19 cellular contexts compared by ENCODE assay signal in genomic region chr2:29759342-29759741, GRCh38.
"Had no signal": no experiment of that assay in that cellular context is flagged by ENCODE, and none has a peak within 500 bp of the region (broad histone marks: within the 10 kb centered on the region; RNA-seq: fewer than 3 reads in every experiment).

No MANE protein-coding gene starts in this region.

- DNase-seq: Kasumi-1, MV-4-11, NCI-H1048, NCI-H1105, NCI-H1436 treated with DMSO at 0.1 percent for 48 hours, NCI-H1694, NCI-H187 treated with DMSO at 0.1 percent for 48 hours, NCI-H2029 treated with DMSO at 0.1 percent for 48 hours, NCI-H2171 treated with DMSO at 0.1 percent for 48 hours, NCI-H524, NCI-H526 treated with DMSO at 0.1 percent for 48 hours, NCI-H774, RPMI8226, SHP77, SJCRH30, T-helper 1 cell had no signal

- H3K9ac ChIP-seq: KMS-11 had no signal

- H3K9me3 ChIP-seq: SJCRH30 had no signal

- H3K4me3 ChIP-seq: K562, SJCRH30, SK-N-MC had no signal

- ATAC-seq: K562 had no signal

- H3K36me3 ChIP-seq: SJCRH30 had no signal

- H3K27me3 ChIP-seq: SJCRH30 had no signal
